ENCODE assay signal across 13 cellular contexts in genomic region chr17:62892069-62892675, GRCh38.
DNase-seq lines count a peak whose midpoint lies in the region; ATAC-seq and TF ChIP-seq lines count a peak whose summit lies in the region.
"Had no signal": no experiment of that assay in that cellular context is flagged by ENCODE, and none has a peak within 500 bp of the region (broad histone marks: within the 10 kb centered on the region; RNA-seq: fewer than 3 reads in every experiment).

No MANE protein-coding gene starts in this region.

- peaks cover 23% of the 10 kb centered on the region for H3K4me1 ChIP-seq in mesodermal cell (ENCODE audit: control insufficient read depth, insufficient read depth, low read length, poor library complexity, severe bottlenecking)

- H3K27ac Mint-ChIP-seq in CD14-positive monocyte (peak overlapping the region; percentile 79 to 94 (median 88)), HFFc6 (peak overlapping the region; percentile 90), MCF 10A (ENCODE audit: low read depth, unreplicated experiment) (peak overlapping the region; percentile 81), progenitor cell of endocrine pancreas (no peak overlapping the region)
- H3K27ac Mint-ChIP-seq in activated T-helper 17 cell treated with anti-CD3 and anti-CD28 coated beads, Interleukin-2, amount 50 U/mL, for 72 hours, result no peak overlapping the region
- H3K27ac Mint-ChIP-seq in activated T-helper 2 cell treated with anti-CD3 and anti-CD28 coated beads, Interferon-gamma antibody, Interleukin-2, Interleukin-4, amounts not matched to agents 10 μg/mL and 5 μg/mL and 100 μg/mL, durations not matched to agents 14 hours and 24 hours and 36 hours, result no peak overlapping the region
- H3K27ac Mint-ChIP-seq: activated naive CD4-positive, alpha-beta T cell treated with anti-CD3 and anti-CD28 coated beads, Interleukin-2, amount 10 ng/mL, durations not matched to agents 7 days and 5 days; memory B cell had no signal

- BruUV-seq in MCF 10A (replicated peaks; lab: Mats Ljungman, UMichigan), result no TSS peak

- CTCF ChIA-PET in MCF 10A (lab: Yijun Ruan, JAX), result interaction anchor here (0.9 kb wide), 1 partner anchor 17 kb away, joined by 4 read pairs; no protein-coding TSS in a partner anchor

- no peaks in the 10 kb centered on the region for H3K9me3 ChIP-seq in mesodermal cell (ENCODE audit: control insufficient read depth, low read length)

- no peaks in the 10 kb centered on the region for H3K36me3 ChIP-seq in mesodermal cell (ENCODE audit: control insufficient read depth, insufficient read depth, low read length)

- H3K4me1 Mint-ChIP-seq in CD14-positive monocyte (peaks cover 48% of the 10 kb centered on the region), HFFc6 (ENCODE audit: low read depth) (peaks cover 59% of the 10 kb centered on the region), MCF 10A (ENCODE audit: insufficient read depth, unreplicated experiment) (peaks cover 17% of the 10 kb centered on the region), progenitor cell of endocrine pancreas (ENCODE audit: low read depth) (peaks cover 3% of the 10 kb centered on the region)
- H3K4me1 Mint-ChIP-seq in activated T-helper 17 cell treated with anti-CD3 and anti-CD28 coated beads, Interleukin-2, amount 50 U/mL, for 72 hours, result no peaks in the 10 kb centered on the region
- H3K4me1 Mint-ChIP-seq in activated T-helper 2 cell treated with anti-CD3 and anti-CD28 coated beads, Interferon-gamma antibody, Interleukin-2, Interleukin-4, amounts not matched to agents 10 μg/mL and 5 μg/mL and 100 μg/mL, durations not matched to agents 14 hours and 24 hours and 36 hours (ENCODE audit: low read depth), result peaks cover 6% of the 10 kb centered on the region
- H3K4me1 Mint-ChIP-seq: memory B cell had no signal

- no peak for ATAC-seq in activated T-helper 17 cell treated with anti-CD3 and anti-CD28 coated beads, Interleukin-2, amount 50 U/mL, for 72 hours (replicated peaks)

- DNase-seq in CD14-positive monocyte (ENCODE audit: low spot score), result no peak
- DNase-seq in HFFc6, result no peak
- no peak for DNase-seq in MCF 10A (ENCODE audit: unreplicated experiment)
- no peak for DNase-seq in progenitor cell of endocrine pancreas (ENCODE audit: low spot score, unreplicated experiment)
- no peak for DNase-seq in NCI-H69 (lab: John Stamatoyannopoulos, UW)
- DNase-seq in activated T-helper 2 cell treated with anti-CD3 and anti-CD28 coated beads, Interferon-gamma antibody, Interleukin-2, Interleukin-4, amounts not matched to agents 10 μg/mL and 5 μg/mL and 100 μg/mL, durations not matched to agents 14 hours and 24 hours and 36 hours (ENCODE audit: low spot score), result no peak
- DNase-seq: dorsolateral prefrontal cortex, NCI-H526 treated with DMSO at 0.1 percent for 48 hours had no signal

- POLR2A ChIA-PET in MCF 10A (lab: Yijun Ruan, JAX), result interaction anchor here (0.6 to 5.2 kb wide), 8 partner anchors 9 to 541 kb away, joined by 3 to 31 read pairs (median 5); partner anchors contain the start of gene TANC2

- peak overlapping the region; percentile 88 for H3K27ac ChIP-seq in mesodermal cell (ENCODE audit: low read depth, low read length, severe bottlenecking)

- intact Hi-C loops in CD14-positive monocyte (cut with micrococcal nuclease) (loop anchor here in 1 of 2 donors (10.0 kb wide), 1 partner anchor 383 kb away; no protein-coding TSS in a partner anchor), MCF 10A (cut with micrococcal nuclease) (loop anchor here (2.0 to 5.0 kb wide), 3 partner anchors 77 to 190 kb away; no protein-coding TSS in a partner anchor)
- intact Hi-C loops in activated T-helper 2 cell treated with anti-CD3 and anti-CD28 coated beads, Interferon-gamma antibody, Interleukin-2, Interleukin-4, amounts not matched to agents 10 μg/mL and 5 μg/mL and 100 μg/mL, durations not matched to agents 14 hours and 24 hours and 36 hours (cut with micrococcal nuclease), result no loop called here

- TF ChIP-seq CTCF in CD14-positive monocyte (IDR thresholded peaks at IDR 0.05) (no peak), HFFc6 (IDR thresholded peaks at IDR 0.05) (no peak), MCF 10A (IDR thresholded peaks at IDR 0.05; ENCODE audit: unreplicated experiment) (no peak), progenitor cell of endocrine pancreas (IDR thresholded peaks at IDR 0.05; ENCODE audit: unreplicated experiment) (no peak)

- H3K36me3 Mint-ChIP-seq in CD14-positive monocyte (no peaks in the 10 kb centered on the region), HFFc6 (ENCODE audit: low read depth) (no peaks in the 10 kb centered on the region), MCF 10A (ENCODE audit: insufficient read depth, unreplicated experiment) (no peaks in the 10 kb centered on the region), progenitor cell of endocrine pancreas (ENCODE audit: insufficient read depth) (no peaks in the 10 kb centered on the region)
- H3K36me3 Mint-ChIP-seq in activated T-helper 17 cell treated with anti-CD3 and anti-CD28 coated beads, Interleukin-2, amount 50 U/mL, for 72 hours (ENCODE audit: low read depth), result no peaks in the 10 kb centered on the region
- H3K36me3 Mint-ChIP-seq in activated T-helper 2 cell treated with anti-CD3 and anti-CD28 coated beads, Interferon-gamma antibody, Interleukin-2, Interleukin-4, amounts not matched to agents 10 μg/mL and 5 μg/mL and 100 μg/mL, durations not matched to agents 14 hours and 24 hours and 36 hours (ENCODE audit: low read depth), result no peaks in the 10 kb centered on the region
- H3K36me3 Mint-ChIP-seq: activated naive CD4-positive, alpha-beta T cell treated with anti-CD3 and anti-CD28 coated beads, Interleukin-2, amount 10 ng/mL, durations not matched to agents 7 days and 5 days; CD4-positive, alpha-beta memory T cell had no signal

- H3K4me3 Mint-ChIP-seq in CD14-positive monocyte (peak overlapping the region in 1 of 2 donors; percentile 62), HFFc6 (peak overlapping the region; percentile 47), MCF 10A (ENCODE audit: unreplicated experiment) (no peak overlapping the region), progenitor cell of endocrine pancreas (ENCODE audit: low read depth) (no peak overlapping the region)
- H3K4me3 Mint-ChIP-seq in activated T-helper 17 cell treated with anti-CD3 and anti-CD28 coated beads, Interleukin-2, amount 50 U/mL, for 72 hours, result no peak overlapping the region
- no peak overlapping the region for H3K4me3 Mint-ChIP-seq in activated T-helper 2 cell treated with anti-CD3 and anti-CD28 coated beads, Interferon-gamma antibody, Interleukin-2, Interleukin-4, amounts not matched to agents 10 μg/mL and 5 μg/mL and 100 μg/mL, durations not matched to agents 14 hours and 24 hours and 36 hours (ENCODE audit: low read depth)
- H3K4me3 Mint-ChIP-seq: activated naive CD4-positive, alpha-beta T cell treated with anti-CD3 and anti-CD28 coated beads, Interleukin-2, amount 10 ng/mL, durations not matched to agents 7 days and 5 days; CD4-positive, alpha-beta memory T cell; memory B cell had no signal

- H3K4me3 ChIP-seq in mesodermal cell (ENCODE audit: extremely low read depth, insufficient read depth, low read length, poor library complexity, severe bottlenecking), result no peak overlapping the region
- H3K4me3 ChIP-seq: dorsolateral prefrontal cortex had no signal

- H3K9me3 Mint-ChIP-seq in CD14-positive monocyte, result peaks cover 0 to 8% (median 3%) of the 10 kb centered on the region in 7 donors
- H3K9me3 Mint-ChIP-seq in HFFc6, result no peaks in the 10 kb centered on the region
- no peaks in the 10 kb centered on the region for H3K9me3 Mint-ChIP-seq in MCF 10A (ENCODE audit: unreplicated experiment)
- H3K9me3 Mint-ChIP-seq in progenitor cell of endocrine pancreas (ENCODE audit: low read depth), result no peaks in the 10 kb centered on the region
- peaks cover 4% of the 10 kb centered on the region for H3K9me3 Mint-ChIP-seq in activated T-helper 17 cell treated with anti-CD3 and anti-CD28 coated beads, Interleukin-2, amount 50 U/mL, for 72 hours
- no peaks in the 10 kb centered on the region for H3K9me3 Mint-ChIP-seq in activated T-helper 2 cell treated with anti-CD3 and anti-CD28 coated beads, Interferon-gamma antibody, Interleukin-2, Interleukin-4, amounts not matched to agents 10 μg/mL and 5 μg/mL and 100 μg/mL, durations not matched to agents 14 hours and 24 hours and 36 hours
- H3K9me3 Mint-ChIP-seq: activated naive CD4-positive, alpha-beta T cell treated with anti-CD3 and anti-CD28 coated beads, Interleukin-2, amount 10 ng/mL, durations not matched to agents 7 days and 5 days had no signal

- WGBS in mesodermal cell (ENCODE audit: insufficient coverage in 2 of 2), 2 experiments, result 85 to 92% methylated on average over 1 to 3 of the region's 3 CpGs

- H3K27me3 Mint-ChIP-seq in CD14-positive monocyte (ENCODE audit: low read depth in 3 of 3), result peaks cover 0 to 3% (median 0%) of the 10 kb centered on the region in 3 donors
- peaks cover 1% of the 10 kb centered on the region; the same call in 1 of the 2 replicates for H3K27me3 Mint-ChIP-seq in HFFc6 (ENCODE audit: insufficient read depth)
- H3K27me3 Mint-ChIP-seq in MCF 10A (ENCODE audit: insufficient read depth, unreplicated experiment), result no peaks in the 10 kb centered on the region
- peaks cover 3% of the 10 kb centered on the region for H3K27me3 Mint-ChIP-seq in progenitor cell of endocrine pancreas
- H3K27me3 Mint-ChIP-seq in activated T-helper 17 cell treated with anti-CD3 and anti-CD28 coated beads, Interleukin-2, amount 50 U/mL, for 72 hours, result peaks cover 7% of the 10 kb centered on the region
- peaks cover 10% of the 10 kb centered on the region for H3K27me3 Mint-ChIP-seq in activated T-helper 2 cell treated with anti-CD3 and anti-CD28 coated beads, Interferon-gamma antibody, Interleukin-2, Interleukin-4, amounts not matched to agents 10 μg/mL and 5 μg/mL and 100 μg/mL, durations not matched to agents 14 hours and 24 hours and 36 hours (ENCODE audit: low read depth)

Comparison
In these comparisons a context has a peak if more than half of its experiments do, and no peak if none do; other contexts are left out.
1. H3K27ac Mint-ChIP-seq: peak in CD14-positive monocyte (7 of 7), HFFc6 (single experiment) and MCF 10A (single experiment); none in progenitor cell of endocrine pancreas (single experiment), activated T-helper 17 cell treated with anti-CD3 and anti-CD28 coated beads, Interleukin-2, amount 50 U/mL, for 72 hours (single experiment) and activated T-helper 2 cell treated with anti-CD3 and anti-CD28 coated beads, Interferon-gamma antibody, Interleukin-2, Interleukin-4, amounts not matched to agents 10 μg/mL and 5 μg/mL and 100 μg/mL, durations not matched to agents 14 hours and 24 hours and 36 hours (single experiment).